Comparison of ENCODE assay signal across 22 cellular contexts in genomic region chr13:44622701-44623100, GRCh38. TPM values are rescaled to one million over a fixed set of nuclear protein-coding genes. Genes with fewer than 3 reads are reported as not detected.
DNase-seq lines count a peak whose midpoint lies in the region; ATAC-seq, FAIRE-seq and TF ChIP-seq lines count a peak whose summit lies in the region.
"Had no signal": no experiment of that assay in that cellular context is flagged by ENCODE, and none has a peak within 500 bp of the region (broad histone marks: within the 10 kb centered on the region; RNA-seq: fewer than 3 reads in every experiment).

No MANE protein-coding gene starts in this region.

- no peak overlapping the region for H3K4me2 ChIP-seq in mesendoderm (ENCODE audit: low read length)
- H3K4me2 ChIP-seq in osteoblast (ENCODE audit: insufficient read depth, low read length), result no peak overlapping the region

- H3K36me3 ChIP-seq in mesendoderm (ENCODE audit: control insufficient read depth, insufficient read depth, low read length), result no peaks in the 10 kb centered on the region
- H3K36me3 ChIP-seq in osteoblast (ENCODE audit: insufficient read depth, low read length), result no peaks in the 10 kb centered on the region
- no peaks in the 10 kb centered on the region for H3K36me3 ChIP-seq in right atrium auricular region
- H3K36me3 ChIP-seq: SJCRH30 had no signal

- no peak overlapping the region for H3K27ac Mint-ChIP-seq in stimulated activated effector memory CD8-positive, alpha-beta T cell treated with anti-CD3 and anti-CD28 coated beads, Interleukin-12 subunit alpha, Interleukin-12 subunit beta, amount 100 ng/mL, for 72 hours
- H3K27ac Mint-ChIP-seq: B cell, H9 had no signal

- H3K4me3 Mint-ChIP-seq in stimulated activated effector memory CD8-positive, alpha-beta T cell treated with anti-CD3 and anti-CD28 coated beads, Interleukin-12 subunit alpha, Interleukin-12 subunit beta, amount 100 ng/mL, for 72 hours, result no peak overlapping the region
- H3K4me3 Mint-ChIP-seq: B cell, H9 had no signal

- no peaks in the 10 kb centered on the region for H3K4me1 Mint-ChIP-seq in stimulated activated effector memory CD8-positive, alpha-beta T cell treated with anti-CD3 and anti-CD28 coated beads, Interleukin-12 subunit alpha, Interleukin-12 subunit beta, amount 100 ng/mL, for 72 hours
- H3K4me1 Mint-ChIP-seq: B cell had no signal

- H3K27ac ChIP-seq in mesendoderm (ENCODE audit: low read depth, low read length) (no peak overlapping the region), osteoblast (ENCODE audit: low read depth, low read length) (no peak overlapping the region), right atrium auricular region (no peak overlapping the region)
- H3K27ac ChIP-seq: SJCRH30 had no signal

- H2BK5ac ChIP-seq in mesendoderm (ENCODE audit: low read length), result no peak overlapping the region

- H4K5ac ChIP-seq in mesendoderm (ENCODE audit: low read length), result no peak overlapping the region

- no peaks in the 10 kb centered on the region for H3K79me1 ChIP-seq in mesendoderm (ENCODE audit: low read length)

- TF ChIP-seq CTCF in osteoblast (IDR thresholded peaks at IDR 0.05; ENCODE audit: extremely low read depth, low read depth, low read length), result no peak
- TF ChIP-seq CTCF in right atrium auricular region (IDR thresholded peaks at IDR 0.05), result no peak

- H3K9me3 ChIP-seq in osteoblast (ENCODE audit: low read depth, low read length), result no peaks in the 10 kb centered on the region
- H3K9me3 ChIP-seq in right atrium auricular region, result no peaks in the 10 kb centered on the region
- H3K9me3 ChIP-seq: SJCRH30 had no signal

- H2AK5ac ChIP-seq in mesendoderm (ENCODE audit: low read length), result no peak overlapping the region

- no peaks in the 10 kb centered on the region for H3K79me2 ChIP-seq in mesendoderm (ENCODE audit: control insufficient read depth, insufficient read depth, low read length)
- no peaks in the 10 kb centered on the region for H3K79me2 ChIP-seq in osteoblast (ENCODE audit: insufficient read depth, low read length)

- no peak for ATAC-seq in stimulated activated effector memory CD8-positive, alpha-beta T cell treated with anti-CD3 and anti-CD28 coated beads, Interleukin-12 subunit alpha, Interleukin-12 subunit beta, amount 100 ng/mL, for 72 hours

- DNase-seq in H54 (ENCODE audit: insufficient read length, low spot score) (no peak), astrocyte of the hippocampus (ENCODE audit: low read depth, low spot score) (peak; percentile 20), mesendoderm (peak; percentile 86), osteoblast (ENCODE audit: insufficient read length, low spot score, missing footprints) (no peak), NCI-H1694 (lab: John Stamatoyannopoulos, UW) (no peak), right atrium auricular region (ENCODE audit: low spot score) (no peak)
- no peak for DNase-seq in stimulated activated effector memory CD8-positive, alpha-beta T cell treated with anti-CD3 and anti-CD28 coated beads, Interleukin-12 subunit alpha, Interleukin-12 subunit beta, amount 100 ng/mL, for 72 hours (ENCODE audit: low spot score in 2 of 2)
- DNase-seq: COR-L47, DMS79 treated with DMSO at 0.1 percent for 48 hours, H9, KBM-7, NCI-H1092, NCI-H1436, NCI-H2029 treated with DMSO at 0.1 percent for 48 hours, NCI-H345, NCI-H524 treated with DMSO at 0.1 percent for 48 hours, NCI-H82, OCI-M1, SJCRH30 had no signal

- H3K18ac ChIP-seq in mesendoderm (ENCODE audit: low read length), result no peak overlapping the region

- no peak overlapping the region for H2BK15ac ChIP-seq in mesendoderm (replicated peaks; ENCODE audit: low read depth)

- H3K9me3 Mint-ChIP-seq in stimulated activated effector memory CD8-positive, alpha-beta T cell treated with anti-CD3 and anti-CD28 coated beads, Interleukin-12 subunit alpha, Interleukin-12 subunit beta, amount 100 ng/mL, for 72 hours, result no peaks in the 10 kb centered on the region
- H3K9me3 Mint-ChIP-seq: H9 had no signal

- H4K8ac ChIP-seq in mesendoderm (ENCODE audit: low read depth, low read length), result no peak overlapping the region

- H2BK120ac ChIP-seq in mesendoderm (ENCODE audit: low read depth, low read length), result no peak overlapping the region

- no peaks in the 10 kb centered on the region for H3K27me3 ChIP-seq in mesendoderm (ENCODE audit: insufficient read depth, low read length, poor library complexity)
- no peaks in the 10 kb centered on the region for H3K27me3 ChIP-seq in osteoblast (ENCODE audit: insufficient read depth, low read length)
- no peaks in the 10 kb centered on the region for H3K27me3 ChIP-seq in right atrium auricular region
- H3K27me3 ChIP-seq: SJCRH30 had no signal

- H3K9ac ChIP-seq in mesendoderm (ENCODE audit: low read length), result no peak overlapping the region

- H3K23ac ChIP-seq in mesendoderm (ENCODE audit: low read length), result no peak overlapping the region

- no peaks in the 10 kb centered on the region for H3K4me1 ChIP-seq in mesendoderm (ENCODE audit: control insufficient read depth, low read depth, low read length)
- H3K4me1 ChIP-seq in osteoblast (ENCODE audit: insufficient read depth, low read length), result peaks cover 35% of the 10 kb centered on the region
- no peaks in the 10 kb centered on the region for H3K4me1 ChIP-seq in right atrium auricular region

- H4K20me1 ChIP-seq in osteoblast (ENCODE audit: insufficient read depth, low read length), result no peaks in the 10 kb centered on the region

- FAIRE-seq in H54 (lab: Jason Lieb, UNC), result peak; percentile 27
- FAIRE-seq: A204.1, RCC 7860 had no signal

- WGBS in mesendoderm (ENCODE audit: extremely low coverage, insufficient coverage, low lambda C conversion rate), result no CpG with 5 or more reads among the region's 1 CpG

- H3K36me3 Mint-ChIP-seq in stimulated activated effector memory CD8-positive, alpha-beta T cell treated with anti-CD3 and anti-CD28 coated beads, Interleukin-12 subunit alpha, Interleukin-12 subunit beta, amount 100 ng/mL, for 72 hours, result no peaks in the 10 kb centered on the region

- peak overlapping the region; percentile 15 for H2AFZ ChIP-seq in osteoblast (ENCODE audit: low read length)

- H3K4me3 ChIP-seq in mesendoderm (ENCODE audit: low read length) (no peak overlapping the region), osteoblast (ENCODE audit: insufficient read depth, low read length) (no peak overlapping the region), right atrium auricular region (no peak overlapping the region)
- H3K4me3 ChIP-seq: SJCRH30 had no signal

- no peak for TF ChIP-seq POLR2A in H54 (IDR thresholded peaks at IDR 0.05; ENCODE audit: low read depth, low read length)

- no peak overlapping the region for H3K56ac ChIP-seq in mesendoderm (ENCODE audit: low read length)

- no peak overlapping the region for H3K4ac ChIP-seq in mesendoderm (ENCODE audit: low read depth, low read length)

RNA-seq across cellular contexts. Expression of gene TSC22D1, which starts 46.6 kb away (rescaled TPM):
- 42.9 TPM for polyA plus RNA-seq in mesendoderm (2013, experiment 1 of 2)
- 42.4 TPM for polyA plus RNA-seq in mesendoderm (2013, experiment 2 of 2)
- total RNA-seq in osteoblast (159 and 173 TPM in 2 replicates), right atrium auricular region (100 to 1,000 TPM; 110 to 159 TPM)

Comparison
In these comparisons a context has a peak if more than half of its experiments do, and no peak if none do; other contexts are left out.
1. DNase-seq: peak in astrocyte of the hippocampus (single experiment) and mesendoderm (single experiment); none in H54 (single experiment), osteoblast (single experiment), stimulated activated effector memory CD8-positive, alpha-beta T cell treated with anti-CD3 and anti-CD28 coated beads, Interleukin-12 subunit alpha, Interleukin-12 subunit beta, amount 100 ng/mL, for 72 hours (0 of 2), NCI-H1694 (single experiment) and right atrium auricular region (single experiment).